ENCODE assay signal across 19 cellular contexts in genomic region chr13:49563513-49563912, GRCh38. TPM values are rescaled to one million over a fixed set of nuclear protein-coding genes. Genes with fewer than 3 reads are reported as not detected.
A peak's percentile ranks its signal among the peaks of the same experiment; 100 is the strongest.
DNase-seq lines count a peak whose midpoint lies in the region; ATAC-seq and TF ChIP-seq lines count a peak whose summit lies in the region.
"Had no signal": no experiment of that assay in that cellular context is flagged by ENCODE, and none has a peak within 500 bp of the region (broad histone marks: within the 10 kb centered on the region; RNA-seq: fewer than 3 reads in every experiment).

No MANE protein-coding gene starts in this region.

- H3K4me1 ChIP-seq in HEK293 (ENCODE audit: control insufficient read depth, insufficient read depth, low read length) (peaks cover 7% of the 10 kb centered on the region; the same call in 1 of the 2 replicates), hepatocyte (ENCODE audit: insufficient read depth) (no peaks in the 10 kb centered on the region)

- no peaks in the 10 kb centered on the region for H3K79me2 ChIP-seq in hepatocyte

- H3K36me3 ChIP-seq in HEK293 (ENCODE audit: control insufficient read depth in 2 of 2, insufficient read depth in 1 of 2, low read length in 2 of 2) (peaks cover 6 to 22% of the 10 kb centered on the region in 2 experiments), hepatocyte (replicated peaks; ENCODE audit: insufficient read depth, low read depth) (peaks cover 2% of the 10 kb centered on the region)
- H3K36me3 ChIP-seq: ovary had no signal

- no peak overlapping the region for H3K4me2 ChIP-seq in hepatocyte

- 96% methylated on average over 5 of the region's 5 CpGs for WGBS in hepatocyte (ENCODE audit: low lambda C conversion rate, missing lambda C conversion rate)

- POLR2A ChIA-PET in HEK293 (lab: Yijun Ruan, JAX) = no interaction called here

- CTCF ChIA-PET in HEK293 (lab: Yijun Ruan, JAX) = no interaction called here

- no peaks in the 10 kb centered on the region for H4K20me1 ChIP-seq in hepatocyte (ENCODE audit: insufficient read depth, poor library complexity, severe bottlenecking)

- no peak for ATAC-seq in HG03039 (IDR thresholded peaks at IDR 0.05; ENCODE audit: unreplicated experiment)
- no peak for ATAC-seq in HG02642 (IDR thresholded peaks at IDR 0.05; ENCODE audit: poor library complexity, unreplicated experiment)
- ATAC-seq: left colon, Panc1 had no signal

- no peak overlapping the region for H2AFZ ChIP-seq in hepatocyte

- no peaks in the 10 kb centered on the region for H3K9me2 ChIP-seq in hepatocyte (replicated peaks; ENCODE audit: insufficient read depth)

- H3K4me3 ChIP-seq in AG09309 (ENCODE audit: control insufficient read depth, low read depth, low read length) (no peak overlapping the region), HEK293 (ENCODE audit: low read depth, low read length) (no peak overlapping the region), cardiac fibroblast (replicated peaks in 1 of 2; ENCODE audit: low read depth in 2 of 2, low read length in 2 of 2) (no peak overlapping the region), hepatocyte (no peak overlapping the region)
- H3K4me3 ChIP-seq: adrenal gland, ovary had no signal

- DNase-seq in AG09309 (ENCODE audit: low read depth) (peak; percentile 27), cardiac fibroblast (ENCODE audit: low read depth in 2 of 2) (peak; percentile 43 to 58), hepatocyte (ENCODE audit: low spot score) (peak; percentile 6), NCI-H1092 (lab: John Stamatoyannopoulos, UW) (no peak), T-helper 9 cell (no peak)
- DNase-seq: activated CD4-positive, alpha-beta memory T cell treated with anti-CD3 and anti-CD28 coated beads for 36 hours; hippocampal formation; KG1; left colon; NCI-H1436 treated with DMSO at 0.1 percent for 48 hours; NCI-H526; ovary; stimulated activated naive CD4-positive, alpha-beta T cell treated with Interleukin-2 at 50 U/mL for 16 hours had no signal

- no peaks in the 10 kb centered on the region for H3K27me3 ChIP-seq in hepatocyte
- H3K27me3 ChIP-seq: adrenal gland, ovary had no signal

- H3K27ac ChIP-seq in HEK293 (ENCODE audit: extremely low read depth, low read depth, low read length) (no peak overlapping the region), hepatocyte (no peak overlapping the region)
- H3K27ac ChIP-seq: adrenal gland, HL-60, ovary had no signal

- TF ChIP-seq CTCF in AG09309 (IDR thresholded peaks at IDR 0.05; ENCODE audit: control insufficient read depth, insufficient read depth, low read depth, low read length, missing control alignments) (no peak), HEK293 (tag by site-specific recombination; IDR thresholded peaks at IDR 0.05) (no peak), cardiac fibroblast (IDR thresholded peaks at IDR 0.05; ENCODE audit: low read depth, low read length) (no peak), hepatocyte (IDR thresholded peaks at IDR 0.05; ENCODE audit: poor library complexity) (no peak)

- no peaks in the 10 kb centered on the region for H3K9me3 ChIP-seq in HEK293 (ENCODE audit: control insufficient read depth, insufficient read depth, low read depth, low read length)
- no peaks in the 10 kb centered on the region for H3K9me3 ChIP-seq in hepatocyte (ENCODE audit: low read depth)
- H3K9me3 ChIP-seq: adrenal gland, ovary had no signal

TF ChIP-seq in HEK293, 187 proteins besides CTCF, POLR2A, EP300 and RAD21:
- TF ChIP-seq ZNF76 (tag by site-specific recombination; IDR thresholded peaks at IDR 0.05; ENCODE audit: borderline replicate concordance, low read depth) = no peak
- TF ChIP-seq ZXDB (tag by site-specific recombination; IDR thresholded peaks at IDR 0.05) = no peak
- no peak for TF ChIP-seq ZBTB1 (tag by site-specific recombination; IDR thresholded peaks at IDR 0.05)
- peak; percentile 72 for TF ChIP-seq ZNF362 (tag by site-specific recombination; IDR thresholded peaks at IDR 0.05)
- TF ChIP-seq HOXA7 (CRISPR knock-in tag; IDR thresholded peaks at IDR 0.05; ENCODE audit: borderline replicate concordance) = no peak
- no peak for TF ChIP-seq HOXC10 (CRISPR knock-in tag; IDR thresholded peaks at IDR 0.05)
- no peak for TF ChIP-seq ZNF558 (tag by site-specific recombination; IDR thresholded peaks at IDR 0.05)

RNA-seq across cellular contexts. Expression of gene RCBTB1, which starts 21.8 kb away (rescaled TPM):
- 24.3 and 25.1 TPM in 2 replicates for total RNA-seq in hepatocyte
- 10.5 and 14.6 TPM in 2 replicates for polyA plus RNA-seq in hepatocyte

Comparison
In these comparisons a context has a peak if more than half of its experiments do, and no peak if none do; other contexts are left out.
1. DNase-seq: peak in AG09309 (single experiment), cardiac fibroblast (2 of 2) and hepatocyte (single experiment); none in NCI-H1092 (single experiment) and T-helper 9 cell (single experiment).